15 cellular contexts compared by ENCODE assay signal in genomic region chr16:19073344-19073743, GRCh38.
"Had no signal": no experiment of that assay in that cellular context is flagged by ENCODE, and none has a peak within 500 bp of the region (broad histone marks: within the 10 kb centered on the region; RNA-seq: fewer than 3 reads in every experiment).

No MANE protein-coding gene starts in this region.

- H3K27ac Mint-ChIP-seq: activated CD4-positive, alpha-beta memory T cell treated with anti-CD3 and anti-CD28 coated beads for 36 hours; natural killer cell; T-helper 2 cell treated with Interferon-gamma antibody and Interleukin-4, amounts not matched to agents 5 μg/mL and 100 μg/mL, for 36 hours had no signal

- ATAC-seq: heart left ventricle, left colon, natural killer cell had no signal

- H3K27me3 ChIP-seq: heart left ventricle, sigmoid colon, suprapubic skin, upper lobe of left lung had no signal

- H3K9me3 ChIP-seq: heart left ventricle, sigmoid colon, suprapubic skin, upper lobe of left lung had no signal

- DNase-seq: activated CD4-positive, alpha-beta memory T cell treated with anti-CD3 and anti-CD28 coated beads for 36 hours; activated CD4-positive, CD25-positive, alpha-beta regulatory T cell treated with anti-CD3 and anti-CD28 coated beads, Interleukin-2, amount 50 U/mL, for 72 hours; activated naive CD4-positive, alpha-beta T cell; foreskin melanocyte; heart left ventricle; left colon; natural killer cell; occipital lobe; sigmoid colon; stimulated activated CD4-positive, alpha-beta T cell treated with anti-CD3 and anti-CD28 coated beads, Interleukin-2, amount 100 ng/mL, for 48 hours; stimulated activated naive CD4-positive, alpha-beta T cell treated with Interleukin-2 at 50 U/mL for 16 hours; upper lobe of left lung had no signal

- H3K27me3 Mint-ChIP-seq: activated CD4-positive, alpha-beta memory T cell treated with anti-CD3 and anti-CD28 coated beads for 36 hours had no signal

- H3K9me3 Mint-ChIP-seq: activated CD4-positive, alpha-beta memory T cell treated with anti-CD3 and anti-CD28 coated beads for 36 hours; natural killer cell; T-helper 2 cell treated with Interferon-gamma antibody and Interleukin-4, amounts not matched to agents 5 μg/mL and 100 μg/mL, for 36 hours had no signal

- H3K36me3 Mint-ChIP-seq: natural killer cell had no signal

- H3K4me3 Mint-ChIP-seq: activated CD4-positive, alpha-beta memory T cell treated with anti-CD3 and anti-CD28 coated beads for 36 hours; natural killer cell; T-helper 2 cell treated with Interferon-gamma antibody and Interleukin-4, amounts not matched to agents 5 μg/mL and 100 μg/mL, for 36 hours had no signal

- H3K27ac ChIP-seq: heart left ventricle, suprapubic skin had no signal

- H3K4me3 ChIP-seq: heart left ventricle, lung, sigmoid colon, suprapubic skin, upper lobe of left lung had no signal
